6 cellular contexts compared by ENCODE assay signal in genomic region chr13:35465345-35465744, GRCh38.
"Had no signal": no experiment of that assay in that cellular context is flagged by ENCODE, and none has a peak within 500 bp of the region (broad histone marks: within the 10 kb centered on the region; RNA-seq: fewer than 3 reads in every experiment).

No MANE protein-coding gene starts in this region.

- H3K4me3 ChIP-seq: GM12878 had no signal

- ATAC-seq: GM12878 had no signal

- FAIRE-seq: GM12878, GM12891, GM18507, GM19239 had no signal

- DNase-seq: GDM1, GF-D8 had no signal
